In the genomic region with DNA sequence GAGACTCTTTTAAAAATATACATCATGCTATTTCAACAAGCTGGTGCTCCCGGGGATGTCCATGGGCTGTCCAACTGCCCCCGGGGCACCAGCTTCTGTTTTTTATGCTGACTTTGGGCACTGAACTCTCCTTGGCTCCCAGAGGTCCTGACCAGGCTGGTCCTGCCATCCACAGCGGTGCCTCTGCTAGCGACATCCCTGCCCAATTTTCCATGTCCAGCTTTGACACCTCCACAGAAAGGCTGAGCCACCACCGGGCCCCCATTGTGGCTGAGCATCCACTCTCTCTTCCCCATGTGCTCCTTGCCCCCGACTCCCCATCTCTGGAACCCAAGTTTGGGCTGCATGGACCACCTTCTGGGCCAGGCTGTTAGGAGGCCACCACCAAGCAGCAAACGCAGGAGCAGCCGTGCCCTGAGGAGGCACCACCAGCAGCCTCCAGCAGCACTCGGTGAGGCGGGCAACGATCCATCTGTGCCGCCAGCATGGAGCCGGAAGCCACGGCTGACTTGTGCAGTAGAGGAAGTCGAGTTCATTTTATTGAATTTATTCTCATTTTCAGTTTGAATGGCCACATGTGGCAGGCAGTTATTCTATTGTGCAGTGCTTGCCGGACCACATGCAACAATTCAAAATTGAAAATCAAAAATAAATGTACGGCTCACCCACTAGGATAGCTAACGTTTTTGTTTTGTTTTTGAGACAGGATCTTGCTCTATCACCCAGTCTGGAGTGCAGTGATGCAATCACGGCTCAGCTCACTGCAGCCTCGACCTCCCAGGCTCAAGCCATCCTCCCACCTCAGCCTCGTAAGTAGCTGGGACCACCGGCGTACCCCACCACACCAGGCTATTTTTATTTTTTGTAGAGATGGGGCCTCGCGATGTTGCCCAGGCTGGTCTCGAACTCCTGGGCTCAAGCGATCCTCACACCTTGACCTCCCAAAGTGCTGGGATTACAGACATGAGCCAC, we compare ENCODE assay signal across 1 cellular context.
TF ChIP-seq lines count a peak whose summit lies in the region.

No MANE protein-coding gene starts in this region.

TF ChIP-seq in HCT116, 20 proteins besides CTCF, POLR2A, EP300 and RAD21 (continued from another document):
- TF ChIP-seq ZNF274 (IDR thresholded peaks at IDR 0.05; ENCODE audit: low read depth, low read length) (no peak), ELF1 (IDR thresholded peaks at IDR 0.05; ENCODE audit: borderline replicate concordance, low read depth) (no peak)
- TF ChIP-seq, protein P1, sequence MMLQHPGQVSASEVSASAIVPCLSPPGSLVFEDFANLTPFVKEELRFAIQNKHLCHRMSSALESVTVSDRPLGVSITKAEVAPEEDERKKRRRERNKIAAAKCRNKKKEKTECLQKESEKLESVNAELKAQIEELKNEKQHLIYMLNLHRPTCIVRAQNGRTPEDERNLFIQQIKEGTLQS (IDR thresholded peaks at IDR 0.05) = no peak
